1 cellular context compared by ENCODE assay signal in genomic region chr1:111139234-111139955, GRCh38.
TF ChIP-seq lines count a peak whose summit lies in the region.

No MANE protein-coding gene starts in this region.

TF ChIP-seq in K562, 482 proteins besides CTCF, POLR2A, EP300 and RAD21 (continued from another document):
- TF ChIP-seq, protein P1, sequence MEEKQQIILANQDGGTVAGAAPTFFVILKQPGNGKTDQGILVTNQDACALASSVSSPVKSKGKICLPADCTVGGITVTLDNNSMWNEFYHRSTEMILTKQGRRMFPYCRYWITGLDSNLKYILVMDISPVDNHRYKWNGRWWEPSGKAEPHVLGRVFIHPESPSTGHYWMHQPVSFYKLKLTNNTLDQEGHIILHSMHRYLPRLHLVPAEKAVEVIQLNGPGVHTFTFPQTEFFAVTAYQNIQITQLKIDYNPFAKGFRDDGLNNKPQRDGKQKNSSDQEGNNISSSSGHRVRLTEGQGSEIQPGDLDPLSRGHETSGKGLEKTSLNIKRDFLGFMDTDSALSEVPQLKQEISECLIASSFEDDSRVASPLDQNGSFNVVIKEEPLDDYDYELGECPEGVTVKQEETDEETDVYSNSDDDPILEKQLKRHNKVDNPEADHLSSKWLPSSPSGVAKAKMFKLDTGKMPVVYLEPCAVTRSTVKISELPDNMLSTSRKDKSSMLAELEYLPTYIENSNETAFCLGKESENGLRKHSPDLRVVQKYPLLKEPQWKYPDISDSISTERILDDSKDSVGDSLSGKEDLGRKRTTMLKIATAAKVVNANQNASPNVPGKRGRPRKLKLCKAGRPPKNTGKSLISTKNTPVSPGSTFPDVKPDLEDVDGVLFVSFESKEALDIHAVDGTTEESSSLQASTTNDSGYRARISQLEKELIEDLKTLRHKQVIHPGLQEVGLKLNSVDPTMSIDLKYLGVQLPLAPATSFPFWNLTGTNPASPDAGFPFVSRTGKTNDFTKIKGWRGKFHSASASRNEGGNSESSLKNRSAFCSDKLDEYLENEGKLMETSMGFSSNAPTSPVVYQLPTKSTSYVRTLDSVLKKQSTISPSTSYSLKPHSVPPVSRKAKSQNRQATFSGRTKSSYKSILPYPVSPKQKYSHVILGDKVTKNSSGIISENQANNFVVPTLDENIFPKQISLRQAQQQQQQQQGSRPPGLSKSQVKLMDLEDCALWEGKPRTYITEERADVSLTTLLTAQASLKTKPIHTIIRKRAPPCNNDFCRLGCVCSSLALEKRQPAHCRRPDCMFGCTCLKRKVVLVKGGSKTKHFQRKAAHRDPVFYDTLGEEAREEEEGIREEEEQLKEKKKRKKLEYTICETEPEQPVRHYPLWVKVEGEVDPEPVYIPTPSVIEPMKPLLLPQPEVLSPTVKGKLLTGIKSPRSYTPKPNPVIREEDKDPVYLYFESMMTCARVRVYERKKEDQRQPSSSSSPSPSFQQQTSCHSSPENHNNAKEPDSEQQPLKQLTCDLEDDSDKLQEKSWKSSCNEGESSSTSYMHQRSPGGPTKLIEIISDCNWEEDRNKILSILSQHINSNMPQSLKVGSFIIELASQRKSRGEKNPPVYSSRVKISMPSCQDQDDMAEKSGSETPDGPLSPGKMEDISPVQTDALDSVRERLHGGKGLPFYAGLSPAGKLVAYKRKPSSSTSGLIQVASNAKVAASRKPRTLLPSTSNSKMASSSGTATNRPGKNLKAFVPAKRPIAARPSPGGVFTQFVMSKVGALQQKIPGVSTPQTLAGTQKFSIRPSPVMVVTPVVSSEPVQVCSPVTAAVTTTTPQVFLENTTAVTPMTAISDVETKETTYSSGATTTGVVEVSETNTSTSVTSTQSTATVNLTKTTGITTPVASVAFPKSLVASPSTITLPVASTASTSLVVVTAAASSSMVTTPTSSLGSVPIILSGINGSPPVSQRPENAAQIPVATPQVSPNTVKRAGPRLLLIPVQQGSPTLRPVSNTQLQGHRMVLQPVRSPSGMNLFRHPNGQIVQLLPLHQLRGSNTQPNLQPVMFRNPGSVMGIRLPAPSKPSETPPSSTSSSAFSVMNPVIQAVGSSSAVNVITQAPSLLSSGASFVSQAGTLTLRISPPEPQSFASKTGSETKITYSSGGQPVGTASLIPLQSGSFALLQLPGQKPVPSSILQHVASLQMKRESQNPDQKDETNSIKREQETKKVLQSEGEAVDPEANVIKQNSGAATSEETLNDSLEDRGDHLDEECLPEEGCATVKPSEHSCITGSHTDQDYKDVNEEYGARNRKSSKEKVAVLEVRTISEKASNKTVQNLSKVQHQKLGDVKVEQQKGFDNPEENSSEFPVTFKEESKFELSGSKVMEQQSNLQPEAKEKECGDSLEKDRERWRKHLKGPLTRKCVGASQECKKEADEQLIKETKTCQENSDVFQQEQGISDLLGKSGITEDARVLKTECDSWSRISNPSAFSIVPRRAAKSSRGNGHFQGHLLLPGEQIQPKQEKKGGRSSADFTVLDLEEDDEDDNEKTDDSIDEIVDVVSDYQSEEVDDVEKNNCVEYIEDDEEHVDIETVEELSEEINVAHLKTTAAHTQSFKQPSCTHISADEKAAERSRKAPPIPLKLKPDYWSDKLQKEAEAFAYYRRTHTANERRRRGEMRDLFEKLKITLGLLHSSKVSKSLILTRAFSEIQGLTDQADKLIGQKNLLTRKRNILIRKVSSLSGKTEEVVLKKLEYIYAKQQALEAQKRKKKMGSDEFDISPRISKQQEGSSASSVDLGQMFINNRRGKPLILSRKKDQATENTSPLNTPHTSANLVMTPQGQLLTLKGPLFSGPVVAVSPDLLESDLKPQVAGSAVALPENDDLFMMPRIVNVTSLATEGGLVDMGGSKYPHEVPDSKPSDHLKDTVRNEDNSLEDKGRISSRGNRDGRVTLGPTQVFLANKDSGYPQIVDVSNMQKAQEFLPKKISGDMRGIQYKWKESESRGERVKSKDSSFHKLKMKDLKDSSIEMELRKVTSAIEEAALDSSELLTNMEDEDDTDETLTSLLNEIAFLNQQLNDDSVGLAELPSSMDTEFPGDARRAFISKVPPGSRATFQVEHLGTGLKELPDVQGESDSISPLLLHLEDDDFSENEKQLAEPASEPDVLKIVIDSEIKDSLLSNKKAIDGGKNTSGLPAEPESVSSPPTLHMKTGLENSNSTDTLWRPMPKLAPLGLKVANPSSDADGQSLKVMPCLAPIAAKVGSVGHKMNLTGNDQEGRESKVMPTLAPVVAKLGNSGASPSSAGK (IDR thresholded peaks at IDR 0.05), result peak; percentile 84
- TF ChIP-seq MAFK (IDR thresholded peaks at IDR 0.05; ENCODE audit: low read length) (no peak), MNT (conservative IDR thresholded peaks at IDR 0.05) (peak; percentile 14 to 21; a peak in 1 of 4 replicates), ZNF239 (CRISPR knock-in tag; IDR thresholded peaks at IDR 0.05) (no peak)
